In the genomic region with DNA sequence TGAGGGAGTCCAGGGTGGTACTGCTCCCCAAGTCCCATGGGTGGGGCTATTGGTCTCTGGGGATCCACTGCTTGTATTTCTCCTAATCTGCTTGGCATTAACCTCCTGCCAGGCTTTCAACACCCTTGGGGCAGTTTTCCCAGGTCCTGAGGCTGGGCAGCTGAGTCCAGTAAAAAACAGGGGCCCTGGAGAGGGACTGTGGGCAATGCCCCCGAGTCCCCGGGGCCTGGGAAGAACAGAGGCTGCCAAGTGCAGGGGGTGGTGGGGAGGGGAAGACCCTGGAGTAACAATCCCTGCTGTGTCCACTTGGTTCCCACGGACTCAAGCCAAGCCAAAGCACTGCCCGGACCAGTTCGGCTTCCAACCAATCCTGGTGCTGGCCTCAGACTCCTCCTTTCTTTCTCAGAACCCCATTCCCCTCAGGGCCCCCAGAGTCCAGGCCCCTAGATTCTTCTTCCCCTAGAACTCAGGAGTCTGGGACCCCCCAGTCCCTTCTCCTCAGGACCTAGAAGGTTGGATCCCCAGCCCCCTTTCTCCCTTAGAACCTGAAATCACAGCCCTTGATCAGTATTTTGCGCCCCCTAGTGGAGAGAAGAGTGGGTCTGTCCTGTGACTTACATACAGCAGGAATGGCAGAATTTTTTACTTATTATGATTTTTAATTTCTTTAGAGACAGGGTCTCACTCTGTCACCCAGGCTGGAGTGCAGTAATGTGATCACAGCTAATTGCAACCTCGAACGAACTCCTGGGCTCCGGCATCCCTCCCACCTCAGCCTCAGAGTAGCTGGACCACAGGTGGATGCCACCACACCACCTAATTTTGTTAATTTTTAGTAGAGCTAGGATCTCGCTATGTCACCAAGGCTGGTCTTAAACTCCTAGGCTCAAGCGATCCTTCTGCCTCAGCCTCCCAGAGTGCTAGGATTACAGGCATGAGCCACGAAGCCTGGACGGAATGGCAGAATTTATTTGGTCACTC, we compare ENCODE assay signal across 9 cellular contexts. TPM values are rescaled to one million over a fixed set of nuclear protein-coding genes. Genes with fewer than 3 reads are reported as not detected.
DNase-seq lines count a peak whose midpoint lies in the region; ATAC-seq, FAIRE-seq and TF ChIP-seq lines count a peak whose summit lies in the region.
"Had no signal": no experiment of that assay in that cellular context is flagged by ENCODE, and none has a peak within 500 bp of the region (broad histone marks: within the 10 kb centered on the region; RNA-seq: fewer than 3 reads in every experiment).

No MANE protein-coding gene starts in this region.

- FAIRE-seq in GM12878 (lab: Jason Lieb, UNC): no peak

- no peaks in the 10 kb centered on the region for H3K27me3 Mint-ChIP-seq in T-helper 2 cell treated with Interferon-gamma antibody and Interleukin-4, amounts not matched to agents 5 μg/mL and 100 μg/mL, for 36 hours (ENCODE audit: low read depth)

- peak; percentile 67 to 80 (median 78) for TF ChIP-seq CTCF in GM12878 (IDR thresholded peaks at IDR 0.05 in 2 of 3, conservative IDR thresholded peaks at IDR 0.05 in 1 of 3; ENCODE audit: control insufficient read depth in 2 of 3, extremely low read depth in 1 of 3, insufficient read depth in 1 of 3, low read depth in 3 of 3, low read length in 3 of 3)

- H3K9me3 Mint-ChIP-seq in T-helper 2 cell treated with Interferon-gamma antibody and Interleukin-4, amounts not matched to agents 5 μg/mL and 100 μg/mL, for 36 hours: no peaks in the 10 kb centered on the region

- SMC1A ChIA-PET in GM12878 (lab: Charles Lee; ENCODE audit: uncharacterized antibody, unreplicated experiment): interaction anchor here (0.9 to 2.1 kb wide), 6 partner anchors 9 to 181 kb away, joined by 3 to 11 read pairs (median 3); no protein-coding TSS in a partner anchor

- no peaks in the 10 kb centered on the region for H4K20me1 ChIP-seq in GM12878 (ENCODE audit: control insufficient read depth, insufficient read depth)

- RAD21 ChIA-PET in GM12878 (lab: Charles Lee; ENCODE audit: unreplicated experiment): interaction anchor here (0.7 to 1.4 kb wide), 7 partner anchors 8 to 381 kb away, joined by 3 to 5 read pairs (median 3); a partner anchor contains a TSS

- in situ Hi-C loops in GM12878 (cut with MboI): loop anchor here (10.0 kb wide), 1 partner anchor 47 kb away; a partner anchor contains a TSS

- H3K4me3 ChIP-seq in GM12878: no peak overlapping the region
- H3K4me3 ChIP-seq: BLaER1 had no signal

- CTCF ChIA-PET in GM12878 (lab: Yijun Ruan, JAX): interaction anchor here (0.6 to 3.8 kb wide), 17 partner anchors 8 to 275 kb away, joined by 3 to 37 read pairs (median 4); a partner anchor contains a TSS

- ATAC-seq in GM12878: peak; percentile 33
- ATAC-seq in HG03175 (IDR thresholded peaks at IDR 0.05; ENCODE audit: unreplicated experiment): no peak

- TF ChIP-seq POLR2A in GM12878 (IDR thresholded peaks at IDR 0.05; ENCODE audit: low read depth, low read length): no peak

- 51% methylated on average over 13 of the region's 13 CpGs for WGBS in GM12878 (ENCODE audit: insufficient coverage, insufficient replicate concordance, low lambda C conversion rate, missing lambda C conversion rate)

- intact Hi-C loops in GM12878 (cut with micrococcal nuclease; ENCODE audit: unreplicated experiment): loop anchor here (2.0 kb wide), 1 partner anchor 49 kb away; no protein-coding TSS in a partner anchor

- TF ChIP-seq RAD21 in GM12878 (IDR thresholded peaks at IDR 0.05; ENCODE audit: insufficient read depth, low read depth, low read length): peak; percentile 81

- H3K27ac Mint-ChIP-seq in T-helper 2 cell treated with Interferon-gamma antibody and Interleukin-4, amounts not matched to agents 5 μg/mL and 100 μg/mL, for 36 hours: no peak overlapping the region

- H3K27me3 ChIP-seq in GM12878 (replicated peaks in 1 of 2; ENCODE audit: control insufficient read depth in 2 of 2, insufficient read depth in 2 of 2, low read length in 1 of 2): no peaks in the 10 kb centered on the region
- H3K27me3 ChIP-seq: BLaER1 had no signal

- no peaks in the 10 kb centered on the region for H3K36me3 ChIP-seq in GM12878 (ENCODE audit: control insufficient read depth in 2 of 2, insufficient read depth in 2 of 2, low read length in 1 of 2)

- no peak overlapping the region for H3K27ac ChIP-seq in GM12878 (ENCODE audit: control insufficient read depth, insufficient read depth)
- H3K27ac ChIP-seq: BLaER1 had no signal

- H3K9me3 ChIP-seq in GM12878 (replicated peaks; ENCODE audit: control insufficient read depth, insufficient read depth, low read length): no peaks in the 10 kb centered on the region
- H3K9me3 ChIP-seq: BLaER1 had no signal

- H3K79me2 ChIP-seq in GM12878 (ENCODE audit: control insufficient read depth, insufficient read depth, low read length): peaks cover 22% of the 10 kb centered on the region

- BruUV-seq in GM12878 (replicated peaks; lab: Mats Ljungman, UMichigan): no TSS peak

- no peak overlapping the region for H3K9ac ChIP-seq in GM12878 (ENCODE audit: control insufficient read depth, insufficient read depth, low read length)
- H3K9ac ChIP-seq: BLaER1 had no signal

- H2AFZ ChIP-seq in GM12878 (ENCODE audit: control insufficient read depth, low read depth, low read length): no peak overlapping the region

- no peak overlapping the region for H3K4me2 ChIP-seq in GM12878 (ENCODE audit: control insufficient read depth, insufficient read depth)
- H3K4me2 ChIP-seq: BLaER1 had no signal

- POLR2A ChIA-PET in GM12878 (lab: Charles Lee): no interaction called here

- H3K4me3 Mint-ChIP-seq in T-helper 2 cell treated with Interferon-gamma antibody and Interleukin-4, amounts not matched to agents 5 μg/mL and 100 μg/mL, for 36 hours: no peak overlapping the region

- peak; percentile 26 to 67 for DNase-seq in NCI-H187 (lab: John Stamatoyannopoulos, UW)
- DNase-seq in NCI-H187 treated with DMSO at 0.1 percent for 48 hours (lab: John Stamatoyannopoulos, UW): no peak
- DNase-seq in NCI-H1694 (lab: John Stamatoyannopoulos, UW): peak; percentile 89
- peak; percentile 45 for DNase-seq in T-helper 2 cell treated with Interferon-gamma antibody and Interleukin-4, amounts not matched to agents 5 μg/mL and 100 μg/mL, for 36 hours (ENCODE audit: low spot score)
- no peak for DNase-seq in GM12878 (ENCODE audit: low read depth, low spot score)
- peak; percentile 86 for DNase-seq in inferior parietal cortex (ENCODE audit: extremely low spot score)
- peak; percentile 28 to 43 for DNase-seq in stimulated activated CD4-positive, alpha-beta T cell treated with anti-CD3 and anti-CD28 coated beads, Interleukin-12 subunit alpha, Interleukin-12 subunit beta, amount 100 ng/mL, for 24 hours (ENCODE audit: low read depth in 2 of 2)

- H3K36me3 Mint-ChIP-seq in T-helper 2 cell treated with Interferon-gamma antibody and Interleukin-4, amounts not matched to agents 5 μg/mL and 100 μg/mL, for 36 hours (ENCODE audit: low read depth): no peaks in the 10 kb centered on the region

- no peak for TF ChIP-seq EP300 in GM12878 (IDR thresholded peaks at IDR 0.05; ENCODE audit: borderline replicate concordance in 1 of 2, control insufficient read depth in 1 of 2, low read depth in 2 of 2, low read length in 2 of 2)

- H3K4me1 ChIP-seq in GM12878 (ENCODE audit: control insufficient read depth, insufficient read depth, low read length): peaks cover 6% of the 10 kb centered on the region

- H3K4me1 Mint-ChIP-seq in T-helper 2 cell treated with Interferon-gamma antibody and Interleukin-4, amounts not matched to agents 5 μg/mL and 100 μg/mL, for 36 hours (ENCODE audit: low read depth): peaks cover 13% of the 10 kb centered on the region

RNA-seq across cellular contexts. Expression of a gene that starts 3.7 kb away (rescaled TPM):
- total RNA-seq in GM12878 (2013; cell fraction: nucleolus; rRNA removed): 48.2 and 53.9 TPM in 2 replicates
- total RNA-seq in GM12878 (2014; rRNA removed) (22.5 and 34.3 TPM in 2 replicates), GM12878 (2014; rRNA removed; fragmentation: Illumina TruSeq; extraction: Trizol) (10.5 and 14.4 TPM in 2 replicates), GM12878 (2021) (70.6 and 72.6 TPM in 2 replicates)
- polyA plus RNA-seq in GM12878 (2011; ENCODE audit: low read depth): 19.8 TPM
- polyA plus RNA-seq in GM12878 (2011; rRNA removed) (13.3 and 33.1 TPM in 2 replicates), GM12878 (2014; fragmentation: Illumina TruSeq; extraction: Trizol) (28.5 and 51.2 TPM in 2 replicates), GM12878 (2014; fragmentation: Nextera tagmentation; extraction: Ambion mirVana) (1 to 10 TPM in 1 of 2 experiments, under 1 TPM in 1; 0.42 to 2.3 TPM), GM12878 (2014; rRNA removed) (36.2 and 43.4 TPM in 2 replicates), GM12878 (2016; fragmentation: Nextera tagmentation; extraction: Ambion mirVana) (10 to 100 TPM; 56.6 to 60.9 TPM)
- polyA plus RNA-seq in GM12878 (2011; cell fraction: cytosol; rRNA removed): 49.1 and 49.9 TPM in 2 replicates
- polyA plus RNA-seq in GM12878 (2011; cell fraction: nucleus; rRNA removed): 120 and 136 TPM in 2 replicates
- polyA plus RNA-seq in GM12878 (2012): 37.1 and 39.2 TPM in 2 replicates
- polyA minus RNA-seq in GM12878 (2011; rRNA and poly(A)+ RNA removed): 45.1 and 46.5 TPM in 2 replicates
- polyA minus RNA-seq in GM12878 (2011; cell fraction: cytosol; rRNA and poly(A)+ RNA removed): 22.6 and 31.4 TPM in 2 replicates
- 23.0 and 39.7 TPM in 2 replicates for polyA minus RNA-seq in GM12878 (2011; cell fraction: nucleus; rRNA and poly(A)+ RNA removed)

RNA-seq across cellular contexts. Expression of a gene that starts 5.6 kb away (rescaled TPM):
- not detected in 2 replicates for total RNA-seq in GM12878 (2013; cell fraction: nucleolus; rRNA removed)
- total RNA-seq in GM12878 (2014; rRNA removed) (not detected in 2 replicates), GM12878 (2014; rRNA removed; fragmentation: Illumina TruSeq; extraction: Trizol) (not detected in 2 replicates), GM12878 (2021) (not detected in 2 replicates)
- polyA plus RNA-seq in GM12878 (2011; ENCODE audit: low read depth): not detected
- polyA plus RNA-seq in GM12878 (2011; rRNA removed) (0.52 and 0.72 TPM in 2 replicates), GM12878 (2014; fragmentation: Illumina TruSeq; extraction: Trizol) (not detected in 2 replicates), GM12878 (2014; fragmentation: Nextera tagmentation; extraction: Ambion mirVana) (not detected), GM12878 (2014; rRNA removed) (not detected in 2 replicates), GM12878 (2016; fragmentation: Nextera tagmentation; extraction: Ambion mirVana) (not detected)
- 1.2 and 1.3 TPM in 2 replicates for polyA plus RNA-seq in GM12878 (2011; cell fraction: cytosol; rRNA removed)
- polyA plus RNA-seq in GM12878 (2011; cell fraction: nucleus; rRNA removed): not detected in 2 replicates
- 0.49 TPM in 1 of 2 replicates, not detected in the other for polyA plus RNA-seq in GM12878 (2012)
- 0.41 TPM in 1 of 2 replicates, not detected in the other for polyA minus RNA-seq in GM12878 (2011; rRNA and poly(A)+ RNA removed)
- not detected in 2 replicates for polyA minus RNA-seq in GM12878 (2011; cell fraction: cytosol; rRNA and poly(A)+ RNA removed)
- not detected in 2 replicates for polyA minus RNA-seq in GM12878 (2011; cell fraction: nucleus; rRNA and poly(A)+ RNA removed)

RNA-seq across cellular contexts. Expression of a gene that starts 9.4 kb away (rescaled TPM):
- not detected in 2 replicates for total RNA-seq in GM12878 (2013; cell fraction: nucleolus; rRNA removed)
- total RNA-seq in GM12878 (2014; rRNA removed): not detected in 2 replicates
- total RNA-seq in GM12878 (2014; rRNA removed; fragmentation: Illumina TruSeq; extraction: Trizol): not detected in 2 replicates
- total RNA-seq in GM12878 (2021): not detected in 2 replicates
- polyA plus RNA-seq in GM12878 (2011; ENCODE audit: low read depth): not detected
- polyA plus RNA-seq in GM12878 (2011; rRNA removed): not detected in 2 replicates
- polyA plus RNA-seq in GM12878 (2011; cell fraction: cytosol; rRNA removed): not detected in 2 replicates
- not detected in 2 replicates for polyA plus RNA-seq in GM12878 (2011; cell fraction: nucleus; rRNA removed)
- not detected in 2 replicates for polyA plus RNA-seq in GM12878 (2012)
- polyA plus RNA-seq in GM12878 (2014; fragmentation: Illumina TruSeq; extraction: Trizol): 1.4 TPM in 1 of 2 replicates, not detected in the other
- polyA plus RNA-seq in GM12878 (2014; fragmentation: Nextera tagmentation; extraction: Ambion mirVana): not detected
- not detected in 2 replicates for polyA plus RNA-seq in GM12878 (2014; rRNA removed)
- polyA plus RNA-seq in GM12878 (2016; fragmentation: Nextera tagmentation; extraction: Ambion mirVana): not detected
- not detected in 2 replicates for polyA minus RNA-seq in GM12878 (2011; rRNA and poly(A)+ RNA removed)
- not detected in 2 replicates for polyA minus RNA-seq in GM12878 (2011; cell fraction: cytosol; rRNA and poly(A)+ RNA removed)
- not detected in 2 replicates for polyA minus RNA-seq in GM12878 (2011; cell fraction: nucleus; rRNA and poly(A)+ RNA removed)

RNA-seq across cellular contexts. Expression of a gene that starts 37.1 kb away (rescaled TPM):
- total RNA-seq in GM12878 (2013; cell fraction: nucleolus; rRNA removed): not detected in 2 replicates
- 0.73 and 1.3 TPM in 2 replicates for total RNA-seq in GM12878 (2014; rRNA removed)
- total RNA-seq in GM12878 (2014; rRNA removed; fragmentation: Illumina TruSeq; extraction: Trizol): 0.76 and 2.4 TPM in 2 replicates
- total RNA-seq in GM12878 (2021): 2.7 and 3.8 TPM in 2 replicates
- polyA plus RNA-seq in GM12878 (2011; ENCODE audit: low read depth): 1.1 TPM
- 1.0 and 1.7 TPM in 2 replicates for polyA plus RNA-seq in GM12878 (2011; rRNA removed)
- 0.85 and 1.2 TPM in 2 replicates for polyA plus RNA-seq in GM12878 (2011; cell fraction: cytosol; rRNA removed)
- 1.1 TPM in 1 of 2 replicates, not detected in the other for polyA plus RNA-seq in GM12878 (2011; cell fraction: nucleus; rRNA removed)
- polyA plus RNA-seq in GM12878 (2012): 8.3 and 12.1 TPM in 2 replicates
- 3.8 TPM in 1 of 2 replicates, not detected in the other for polyA plus RNA-seq in GM12878 (2014; fragmentation: Illumina TruSeq; extraction: Trizol)
- 1 to 10 TPM; 2.4 to 4.0 TPM for polyA plus RNA-seq in GM12878 (2014; fragmentation: Nextera tagmentation; extraction: Ambion mirVana)
- 0.47 and 0.83 TPM in 2 replicates for polyA plus RNA-seq in GM12878 (2014; rRNA removed)
- 1 to 10 TPM; 2.8 to 3.9 TPM for polyA plus RNA-seq in GM12878 (2016; fragmentation: Nextera tagmentation; extraction: Ambion mirVana)
- polyA minus RNA-seq in GM12878 (2011; rRNA and poly(A)+ RNA removed): 0.73 TPM in 1 of 2 replicates, not detected in the other
- not detected in 2 replicates for polyA minus RNA-seq in GM12878 (2011; cell fraction: cytosol; rRNA and poly(A)+ RNA removed)
- not detected in 2 replicates for polyA minus RNA-seq in GM12878 (2011; cell fraction: nucleus; rRNA and poly(A)+ RNA removed)

RNA-seq across cellular contexts. Expression of a gene that starts 45.9 kb away (rescaled TPM):
- 1.4 and 4.5 TPM in 2 replicates for total RNA-seq in GM12878 (2013; cell fraction: nucleolus; rRNA removed)
- total RNA-seq in GM12878 (2014; rRNA removed): 0.11 and 0.51 TPM in 2 replicates
- 0.22 TPM in 1 of 2 replicates, not detected in the other for total RNA-seq in GM12878 (2014; rRNA removed; fragmentation: Illumina TruSeq; extraction: Trizol)
- 3.4 and 3.7 TPM in 2 replicates for total RNA-seq in GM12878 (2021)
- polyA plus RNA-seq in GM12878 (2011; ENCODE audit: low read depth): not detected
- polyA plus RNA-seq in GM12878 (2011; rRNA removed): 0.38 and 0.50 TPM in 2 replicates
- 0.52 and 0.62 TPM in 2 replicates for polyA plus RNA-seq in GM12878 (2011; cell fraction: cytosol; rRNA removed)
- polyA plus RNA-seq in GM12878 (2011; cell fraction: nucleus; rRNA removed): 4.2 and 5.8 TPM in 2 replicates
- 0.42 and 0.88 TPM in 2 replicates for polyA plus RNA-seq in GM12878 (2012)
- not detected in 2 replicates for polyA plus RNA-seq in GM12878 (2014; fragmentation: Illumina TruSeq; extraction: Trizol)
- polyA plus RNA-seq in GM12878 (2014; fragmentation: Nextera tagmentation; extraction: Ambion mirVana): not detected
- polyA plus RNA-seq in GM12878 (2014; rRNA removed): 0.33 and 1.1 TPM in 2 replicates
- polyA plus RNA-seq in GM12878 (2016; fragmentation: Nextera tagmentation; extraction: Ambion mirVana): under 1 TPM in 1 of 2 experiments, not detected in 1; 0.93 TPM
- not detected in 2 replicates for polyA minus RNA-seq in GM12878 (2011; rRNA and poly(A)+ RNA removed)
- polyA minus RNA-seq in GM12878 (2011; cell fraction: cytosol; rRNA and poly(A)+ RNA removed): not detected in 2 replicates
- polyA minus RNA-seq in GM12878 (2011; cell fraction: nucleus; rRNA and poly(A)+ RNA removed): not detected in 2 replicates

Comparison
In these comparisons a context has a peak if more than half of its experiments do, and no peak if none do; other contexts are left out.
1. DNase-seq: peak in NCI-H187 (2 of 2), NCI-H1694 (single experiment), T-helper 2 cell treated with Interferon-gamma antibody and Interleukin-4, amounts not matched to agents 5 μg/mL and 100 μg/mL, for 36 hours (single experiment), inferior parietal cortex (single experiment) and stimulated activated CD4-positive, alpha-beta T cell treated with anti-CD3 and anti-CD28 coated beads, Interleukin-12 subunit alpha, Interleukin-12 subunit beta, amount 100 ng/mL, for 24 hours (2 of 2); none in NCI-H187 treated with DMSO at 0.1 percent for 48 hours (single experiment) and GM12878 (single experiment).